1 cellular context compared by ENCODE assay signal in genomic region chr16:12758670-12759558, GRCh38.
TF ChIP-seq lines count a peak whose summit lies in the region.

No MANE protein-coding gene starts in this region.

TF ChIP-seq in HepG2, 621 proteins besides CTCF, POLR2A, EP300 and RAD21 (continued from another document and continues in another):
- TF ChIP-seq, protein P1, sequence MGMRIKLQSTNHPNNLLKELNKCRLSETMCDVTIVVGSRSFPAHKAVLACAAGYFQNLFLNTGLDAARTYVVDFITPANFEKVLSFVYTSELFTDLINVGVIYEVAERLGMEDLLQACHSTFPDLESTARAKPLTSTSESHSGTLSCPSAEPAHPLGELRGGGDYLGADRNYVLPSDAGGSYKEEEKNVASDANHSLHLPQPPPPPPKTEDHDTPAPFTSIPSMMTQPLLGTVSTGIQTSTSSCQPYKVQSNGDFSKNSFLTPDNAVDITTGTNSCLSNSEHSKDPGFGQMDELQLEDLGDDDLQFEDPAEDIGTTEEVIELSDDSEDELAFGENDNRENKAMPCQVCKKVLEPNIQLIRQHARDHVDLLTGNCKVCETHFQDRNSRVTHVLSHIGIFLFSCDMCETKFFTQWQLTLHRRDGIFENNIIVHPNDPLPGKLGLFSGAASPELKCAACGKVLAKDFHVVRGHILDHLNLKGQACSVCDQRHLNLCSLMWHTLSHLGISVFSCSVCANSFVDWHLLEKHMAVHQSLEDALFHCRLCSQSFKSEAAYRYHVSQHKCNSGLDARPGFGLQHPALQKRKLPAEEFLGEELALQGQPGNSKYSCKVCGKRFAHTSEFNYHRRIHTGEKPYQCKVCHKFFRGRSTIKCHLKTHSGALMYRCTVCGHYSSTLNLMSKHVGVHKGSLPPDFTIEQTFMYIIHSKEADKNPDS (CRISPR knock-in tag; IDR thresholded peaks at IDR 0.05): peak; percentile 43; the same call in 1 of the 2 replicates
- TF ChIP-seq ZNF670 (CRISPR knock-in tag; IDR thresholded peaks at IDR 0.05; ENCODE audit: borderline replicate concordance) (0 out of 2 replicates have a peak, but pooled peaks have one; percentile 36), AFF4 (CRISPR knock-in tag; IDR thresholded peaks at IDR 0.05) (no peak), HOXA3 (CRISPR knock-in tag; IDR thresholded peaks at IDR 0.05) (peak; percentile 65; the same call in 1 of the 2 replicates), ZNF781 (CRISPR knock-in tag; IDR thresholded peaks at IDR 0.05; ENCODE audit: borderline replicate concordance, not compliant biosample characterization) (no peak), ZNF292 (CRISPR knock-in tag; IDR thresholded peaks at IDR 0.05; ENCODE audit: borderline replicate concordance, low read depth) (peak; percentile 60; the same call in 1 of the 2 replicates), ESRRA (CRISPR knock-in tag; IDR thresholded peaks at IDR 0.05; ENCODE audit: low read depth) (0 out of 2 replicates have a peak, but pooled peaks have one; percentile 48), ZNF777 (CRISPR knock-in tag; IDR thresholded peaks at IDR 0.05) (0 out of 2 replicates have a peak, but pooled peaks have one; percentile 24), ZNF441 (CRISPR knock-in tag; IDR thresholded peaks at IDR 0.05; ENCODE audit: borderline replicate concordance) (no peak), TOPORS (CRISPR knock-in tag; IDR thresholded peaks at IDR 0.05) (0 out of 2 replicates have a peak, but pooled peaks have one; percentile 24), HNF4G (IDR thresholded peaks at IDR 0.05; ENCODE audit: borderline replicate concordance, low read depth, low read length) (peak; percentile 56; the same call in 1 of the 2 replicates), HNF4G (CRISPR knock-in tag; IDR thresholded peaks at IDR 0.05; ENCODE audit: borderline replicate concordance, low read depth) (no peak), ZNF549 (CRISPR knock-in tag; IDR thresholded peaks at IDR 0.05) (0 out of 2 replicates have a peak, but pooled peaks have one; percentile 76), SALL1 (CRISPR knock-in tag; IDR thresholded peaks at IDR 0.05) (peak; percentile 51), SOX6 (IDR thresholded peaks at IDR 0.05) (no peak), SOX6 (CRISPR knock-in tag; IDR thresholded peaks at IDR 0.05) (peak; percentile 82), MTF2 (CRISPR knock-in tag; IDR thresholded peaks at IDR 0.05; ENCODE audit: borderline replicate concordance) (no peak), BORCS8-MEF2B (CRISPR knock-in tag; IDR thresholded peaks at IDR 0.05) (peak; percentile 59; the same call in 1 of the 2 replicates), FOSL2 (CRISPR knock-in tag; IDR thresholded peaks at IDR 0.05) (no peak), GTF3A (CRISPR knock-in tag; conservative IDR thresholded peaks at IDR 0.05) (no peak), ZNF574 (CRISPR knock-in tag; IDR thresholded peaks at IDR 0.05) (peak; percentile 60), AHDC1 (CRISPR knock-in tag; IDR thresholded peaks at IDR 0.05; ENCODE audit: borderline replicate concordance) (peak; percentile 42; the same call in 1 of the 2 replicates), ZMYM4 (CRISPR knock-in tag; IDR thresholded peaks at IDR 0.05) (peak; percentile 39; the same call in 1 of the 2 replicates), SOX5 (CRISPR knock-in tag; IDR thresholded peaks at IDR 0.05; ENCODE audit: borderline replicate concordance) (peak; percentile 76), AHR (CRISPR knock-in tag; IDR thresholded peaks at IDR 0.05) (no peak), DBP (CRISPR knock-in tag; IDR thresholded peaks at IDR 0.05; ENCODE audit: not compliant biosample characterization) (peak; percentile 46), RARA (CRISPR knock-in tag; IDR thresholded peaks at IDR 0.05) (peak; percentile 22; the same call in 1 of the 2 replicates), ZNF546 (CRISPR knock-in tag; conservative IDR thresholded peaks at IDR 0.05) (peak; percentile 44; the same call in 1 of the 2 replicates), ZFP37 (CRISPR knock-in tag; IDR thresholded peaks at IDR 0.05; ENCODE audit: borderline replicate concordance) (peak; percentile 62; the same call in 1 of the 2 replicates), ZBTB38 (CRISPR knock-in tag; IDR thresholded peaks at IDR 0.05) (peak; percentile 77), CBX5 (CRISPR knock-in tag; IDR thresholded peaks at IDR 0.05; ENCODE audit: borderline replicate concordance) (peak; percentile 19; the same call in 1 of the 2 replicates)
- TF ChIP-seq, protein P2, sequence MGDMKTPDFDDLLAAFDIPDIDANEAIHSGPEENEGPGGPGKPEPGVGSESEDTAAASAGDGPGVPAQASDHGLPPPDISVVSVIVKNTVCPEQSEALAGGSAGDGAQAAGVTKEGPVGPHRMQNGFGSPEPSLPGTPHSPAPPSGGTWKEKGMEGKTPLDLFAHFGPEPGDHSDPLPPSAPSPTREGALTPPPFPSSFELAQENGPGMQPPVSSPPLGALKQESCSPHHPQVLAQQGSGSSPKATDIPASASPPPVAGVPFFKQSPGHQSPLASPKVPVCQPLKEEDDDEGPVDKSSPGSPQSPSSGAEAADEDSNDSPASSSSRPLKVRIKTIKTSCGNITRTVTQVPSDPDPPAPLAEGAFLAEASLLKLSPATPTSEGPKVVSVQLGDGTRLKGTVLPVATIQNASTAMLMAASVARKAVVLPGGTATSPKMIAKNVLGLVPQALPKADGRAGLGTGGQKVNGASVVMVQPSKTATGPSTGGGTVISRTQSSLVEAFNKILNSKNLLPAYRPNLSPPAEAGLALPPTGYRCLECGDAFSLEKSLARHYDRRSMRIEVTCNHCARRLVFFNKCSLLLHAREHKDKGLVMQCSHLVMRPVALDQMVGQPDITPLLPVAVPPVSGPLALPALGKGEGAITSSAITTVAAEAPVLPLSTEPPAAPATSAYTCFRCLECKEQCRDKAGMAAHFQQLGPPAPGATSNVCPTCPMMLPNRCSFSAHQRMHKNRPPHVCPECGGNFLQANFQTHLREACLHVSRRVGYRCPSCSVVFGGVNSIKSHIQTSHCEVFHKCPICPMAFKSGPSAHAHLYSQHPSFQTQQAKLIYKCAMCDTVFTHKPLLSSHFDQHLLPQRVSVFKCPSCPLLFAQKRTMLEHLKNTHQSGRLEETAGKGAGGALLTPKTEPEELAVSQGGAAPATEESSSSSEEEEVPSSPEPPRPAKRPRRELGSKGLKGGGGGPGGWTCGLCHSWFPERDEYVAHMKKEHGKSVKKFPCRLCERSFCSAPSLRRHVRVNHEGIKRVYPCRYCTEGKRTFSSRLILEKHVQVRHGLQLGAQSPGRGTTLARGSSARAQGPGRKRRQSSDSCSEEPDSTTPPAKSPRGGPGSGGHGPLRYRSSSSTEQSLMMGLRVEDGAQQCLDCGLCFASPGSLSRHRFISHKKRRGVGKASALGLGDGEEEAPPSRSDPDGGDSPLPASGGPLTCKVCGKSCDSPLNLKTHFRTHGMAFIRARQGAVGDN (CRISPR knock-in tag; IDR thresholded peaks at IDR 0.05): peak; percentile 27; the same call in 1 of the 2 replicates
- TF ChIP-seq, protein P3, sequence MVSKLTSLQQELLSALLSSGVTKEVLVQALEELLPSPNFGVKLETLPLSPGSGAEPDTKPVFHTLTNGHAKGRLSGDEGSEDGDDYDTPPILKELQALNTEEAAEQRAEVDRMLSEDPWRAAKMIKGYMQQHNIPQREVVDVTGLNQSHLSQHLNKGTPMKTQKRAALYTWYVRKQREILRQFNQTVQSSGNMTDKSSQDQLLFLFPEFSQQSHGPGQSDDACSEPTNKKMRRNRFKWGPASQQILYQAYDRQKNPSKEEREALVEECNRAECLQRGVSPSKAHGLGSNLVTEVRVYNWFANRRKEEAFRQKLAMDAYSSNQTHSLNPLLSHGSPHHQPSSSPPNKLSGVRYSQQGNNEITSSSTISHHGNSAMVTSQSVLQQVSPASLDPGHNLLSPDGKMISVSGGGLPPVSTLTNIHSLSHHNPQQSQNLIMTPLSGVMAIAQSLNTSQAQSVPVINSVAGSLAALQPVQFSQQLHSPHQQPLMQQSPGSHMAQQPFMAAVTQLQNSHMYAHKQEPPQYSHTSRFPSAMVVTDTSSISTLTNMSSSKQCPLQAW (CRISPR knock-in tag; IDR thresholded peaks at IDR 0.05): peak; percentile 60; the same call in 1 of the 2 replicates
- TF ChIP-seq, protein P4, sequence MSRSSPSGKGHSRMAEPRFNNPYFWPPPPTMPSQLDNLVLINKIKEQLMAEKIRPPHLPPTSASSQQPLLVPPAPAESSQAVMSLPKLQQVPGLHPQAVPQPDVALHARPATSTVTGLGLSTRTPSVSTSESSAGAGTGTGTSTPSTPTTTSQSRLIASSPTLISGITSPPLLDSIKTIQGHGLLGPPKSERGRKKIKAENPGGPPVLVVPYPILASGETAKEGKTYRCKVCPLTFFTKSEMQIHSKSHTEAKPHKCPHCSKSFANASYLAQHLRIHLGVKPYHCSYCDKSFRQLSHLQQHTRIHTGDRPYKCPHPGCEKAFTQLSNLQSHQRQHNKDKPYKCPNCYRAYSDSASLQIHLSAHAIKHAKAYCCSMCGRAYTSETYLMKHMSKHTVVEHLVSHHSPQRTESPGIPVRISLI (CRISPR knock-in tag; IDR thresholded peaks at IDR 0.05; ENCODE audit: borderline replicate concordance): peak; percentile 30; the same call in 1 of the 2 replicates
